1 cellular context compared by ENCODE assay signal in the genomic region with DNA sequence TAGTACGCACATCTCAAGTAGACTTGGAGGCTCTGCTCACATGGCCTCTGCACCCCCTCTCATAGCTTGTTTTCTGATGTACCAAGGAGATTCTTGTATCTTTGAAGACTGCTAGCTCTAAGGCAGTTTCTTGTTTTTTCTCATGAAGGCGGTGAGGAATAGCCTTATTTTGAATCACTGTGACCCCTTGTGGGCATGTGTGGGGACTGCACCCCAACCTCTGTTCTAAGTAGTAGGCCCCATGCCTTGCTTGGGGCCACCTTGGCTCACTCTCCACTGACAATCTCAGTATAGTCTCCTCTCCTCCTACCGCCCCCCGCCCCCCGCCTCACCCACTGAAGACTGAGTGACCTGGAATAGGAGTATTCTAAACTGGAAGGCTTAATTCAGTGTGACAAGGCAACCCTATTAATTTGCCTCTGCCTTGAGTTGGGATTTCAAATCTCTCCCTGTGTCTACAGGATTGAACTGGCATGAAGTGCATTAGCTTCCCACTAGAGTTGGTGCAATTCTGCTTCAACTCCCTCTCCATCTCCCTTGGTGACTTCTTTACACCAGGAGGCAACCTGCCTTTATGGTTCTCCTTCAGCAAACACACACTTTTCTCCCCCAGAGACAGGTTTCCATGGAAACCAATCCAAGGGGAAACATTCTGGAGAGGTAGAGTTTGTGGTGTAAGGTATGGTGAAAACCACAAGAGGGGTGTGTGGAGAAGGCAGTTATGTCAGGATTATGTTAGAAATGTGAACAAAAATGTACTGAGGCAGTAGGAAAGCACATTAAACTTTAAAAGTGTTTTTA.
TF ChIP-seq lines count a peak whose summit lies in the region.

No MANE protein-coding gene starts in this region.

TF ChIP-seq in K562, 482 proteins besides CTCF, POLR2A, EP300 and RAD21 (continued from another document):
- TF ChIP-seq, protein P1, sequence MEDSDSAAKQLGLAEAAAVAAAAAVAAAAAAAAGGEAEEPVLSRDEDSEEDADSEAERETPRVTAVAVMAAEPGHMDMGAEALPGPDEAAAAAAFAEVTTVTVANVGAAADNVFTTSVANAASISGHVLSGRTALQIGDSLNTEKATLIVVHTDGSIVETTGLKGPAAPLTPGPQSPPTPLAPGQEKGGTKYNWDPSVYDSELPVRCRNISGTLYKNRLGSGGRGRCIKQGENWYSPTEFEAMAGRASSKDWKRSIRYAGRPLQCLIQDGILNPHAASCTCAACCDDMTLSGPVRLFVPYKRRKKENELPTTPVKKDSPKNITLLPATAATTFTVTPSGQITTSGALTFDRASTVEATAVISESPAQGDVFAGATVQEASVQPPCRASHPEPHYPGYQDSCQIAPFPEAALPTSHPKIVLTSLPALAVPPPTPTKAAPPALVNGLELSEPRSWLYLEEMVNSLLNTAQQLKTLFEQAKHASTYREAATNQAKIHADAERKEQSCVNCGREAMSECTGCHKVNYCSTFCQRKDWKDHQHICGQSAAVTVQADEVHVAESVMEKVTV (CRISPR knock-in tag; IDR thresholded peaks at IDR 0.05): peak; percentile 68; the same call in 1 of the 2 replicates
- no peak for TF ChIP-seq POU5F1 (IDR thresholded peaks at IDR 0.05; ENCODE audit: borderline replicate concordance, low read depth, low read length, partially characterized antibody)
- no peak for TF ChIP-seq COPS2 (conservative IDR thresholded peaks at IDR 0.05)
- no peak for TF ChIP-seq CEBPG (CRISPR knock-in tag; IDR thresholded peaks at IDR 0.05)
- no peak for TF ChIP-seq CEBPG (tag; conservative IDR thresholded peaks at IDR 0.05 in 1 of 2, IDR thresholded peaks at IDR 0.05 in 1 of 2)
